1 cellular context compared by ENCODE assay signal in the genomic region with DNA sequence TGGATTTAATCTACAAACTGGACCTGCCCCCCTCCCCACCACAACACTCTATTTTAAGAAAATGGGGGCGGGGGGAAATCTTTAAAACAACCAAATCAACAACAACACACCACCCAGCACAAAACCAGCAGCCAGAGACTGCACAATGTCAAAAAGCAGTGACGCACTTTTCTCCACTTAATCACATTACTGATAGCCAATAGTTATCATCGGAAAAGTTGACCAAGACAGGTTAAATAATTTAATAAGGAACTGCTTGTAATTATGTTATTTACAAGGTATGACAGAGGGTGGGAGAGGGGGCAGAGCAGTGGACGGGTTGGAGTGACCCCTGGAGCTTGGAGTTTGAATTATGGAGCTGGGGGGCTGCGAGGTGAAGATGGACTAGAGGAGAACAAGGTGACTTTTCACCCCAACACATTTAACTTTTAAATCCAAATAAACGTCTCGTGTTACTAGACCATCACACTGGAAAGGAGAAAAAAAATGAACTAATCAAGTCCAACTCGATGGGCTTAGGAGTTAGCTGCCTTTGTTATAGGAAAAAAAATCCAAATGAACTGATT.
TF ChIP-seq lines count a peak whose summit lies in the region.

No MANE protein-coding gene starts in this region.

TF ChIP-seq in endothelial cell of umbilical vein, 7 proteins besides CTCF, POLR2A, EP300 and RAD21:
- TF ChIP-seq POLR2AphosphoS5 (IDR thresholded peaks at IDR 0.05; ENCODE audit: insufficient read depth, low read depth, low read length) (no peak), GATA2 (IDR thresholded peaks at IDR 0.05; ENCODE audit: insufficient read depth, insufficient read length, low read depth, low read length) (no peak), FOS (IDR thresholded peaks at IDR 0.05; ENCODE audit: borderline replicate concordance, insufficient read depth, low read length) (no peak), EZH2 (IDR thresholded peaks at IDR 0.05; ENCODE audit: borderline replicate concordance, low read depth, low read length, severe bottlenecking) (no peak), JUN (IDR thresholded peaks at IDR 0.05; ENCODE audit: borderline replicate concordance, insufficient read depth, insufficient read length, low read depth) (no peak), MYC (IDR thresholded peaks at IDR 0.05; ENCODE audit: low read depth, low read length) (no peak)
- TF ChIP-seq, protein P1, sequence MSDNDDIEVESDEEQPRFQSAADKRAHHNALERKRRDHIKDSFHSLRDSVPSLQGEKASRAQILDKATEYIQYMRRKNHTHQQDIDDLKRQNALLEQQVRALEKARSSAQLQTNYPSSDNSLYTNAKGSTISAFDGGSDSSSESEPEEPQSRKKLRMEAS (IDR thresholded peaks at IDR 0.05; ENCODE audit: insufficient read depth, insufficient read length), result no peak
